ENCODE assay signal across 13 cellular contexts in the genomic region with DNA sequence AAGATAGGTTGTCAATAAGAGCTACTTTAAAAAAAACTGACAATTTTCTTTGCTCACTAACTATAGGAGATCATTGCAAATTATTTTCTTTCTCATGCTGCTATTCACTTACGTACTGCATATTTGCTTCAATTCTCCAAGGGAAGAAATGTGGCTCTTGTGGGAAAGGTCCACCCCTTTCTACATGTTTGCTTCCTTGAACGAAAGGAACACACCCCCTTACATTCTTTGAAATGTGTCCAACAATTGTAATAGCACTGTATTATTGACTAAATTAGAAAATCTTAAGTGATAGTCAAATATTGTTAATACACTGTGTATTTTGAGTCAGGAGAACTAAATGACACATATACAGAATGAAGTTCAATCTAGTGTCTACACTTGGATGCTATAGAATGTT. TPM values are rescaled to one million over a fixed set of nuclear protein-coding genes. Genes with fewer than 3 reads are reported as not detected.
DNase-seq lines count a peak whose midpoint lies in the region; ATAC-seq and TF ChIP-seq lines count a peak whose summit lies in the region.
"Had no signal": no experiment of that assay in that cellular context is flagged by ENCODE, and none has a peak within 500 bp of the region (broad histone marks: within the 10 kb centered on the region; RNA-seq: fewer than 3 reads in every experiment).

No MANE protein-coding gene starts in this region.

- H3K36me3 ChIP-seq in BLaER1 treated with 17β-estradiol and CSF1 and Interleukin-3, amounts not matched to agents 10 nM and 100 nM: peaks cover 0 to 73% (median 30%) of the 10 kb centered on the region in 11 experiments; a peak in 15 of 22 replicates
- H3K36me3 ChIP-seq in MG63: no peaks in the 10 kb centered on the region
- no peaks in the 10 kb centered on the region for H3K36me3 ChIP-seq in colonic mucosa
- no peaks in the 10 kb centered on the region for H3K36me3 ChIP-seq in neural cell (ENCODE audit: insufficient read depth, low read length)
- no peaks in the 10 kb centered on the region for H3K36me3 ChIP-seq in Peyer's patch
- H3K36me3 ChIP-seq: WERI-Rb-1 had no signal

- peak overlapping the region in 9 of 11 experiments; percentile 4 to 94 (median 37); a peak in 10 of 22 replicates for H3K27ac ChIP-seq in BLaER1 treated with 17β-estradiol and CSF1 and Interleukin-3, amounts not matched to agents 10 nM and 100 nM
- H3K27ac ChIP-seq in colonic mucosa (peak overlapping the region; percentile 38), neural cell (ENCODE audit: low read length) (no peak overlapping the region), Peyer's patch (peak overlapping the region in 1 of 4 donors; percentile 7)
- H3K27ac ChIP-seq: WERI-Rb-1 had no signal

- H3K4me2 ChIP-seq in BLaER1 treated with 17β-estradiol and CSF1 and Interleukin-3, amounts not matched to agents 10 nM and 100 nM: peak overlapping the region; percentile 74 to 99 (median 87)
- H3K4me2 ChIP-seq in neural cell (ENCODE audit: low read length): no peak overlapping the region

- DNase-seq in MG63 (no peak), colonic mucosa (no peak), Peyer's patch (no peak), NCI-H345 treated with DMSO at 0.1 percent for 48 hours (lab: John Stamatoyannopoulos, UW; ENCODE audit: unreplicated experiment) (no peak)
- DNase-seq: activated CD8-positive, alpha-beta memory T cell treated with anti-CD3 and anti-CD28 coated beads, Interleukin-2, amount 50 U/mL, for 4 hours; EL; WERI-Rb-1 had no signal

- peak overlapping the region; percentile 35 to 95 (median 52); a peak in 17 of 22 replicates for H3K9ac ChIP-seq in BLaER1 treated with 17β-estradiol and CSF1 and Interleukin-3, amounts not matched to agents 10 nM and 100 nM
- no peak overlapping the region for H3K9ac ChIP-seq in colonic mucosa (ENCODE audit: low read depth in 2 of 2, low read length in 2 of 2)
- no peak overlapping the region for H3K9ac ChIP-seq in neural cell (ENCODE audit: low read length)

- no peak for TF ChIP-seq EP300 in neural cell (conservative IDR thresholded peaks at IDR 0.05; ENCODE audit: poor library complexity, severe bottlenecking)

- TF ChIP-seq CTCF in colonic mucosa (IDR thresholded peaks at IDR 0.05): no peak
- TF ChIP-seq CTCF in neural cell (IDR thresholded peaks at IDR 0.05; ENCODE audit: poor library complexity, severe bottlenecking): no peak
- no peak for TF ChIP-seq CTCF in Peyer's patch (IDR thresholded peaks at IDR 0.05)

- H3K27me3 ChIP-seq in BLaER1 treated with 17β-estradiol and CSF1 and Interleukin-3, amounts not matched to agents 10 nM and 100 nM: no peaks in the 10 kb centered on the region
- no peaks in the 10 kb centered on the region for H3K27me3 ChIP-seq in MG63
- H3K27me3 ChIP-seq in colonic mucosa: no peaks in the 10 kb centered on the region
- H3K27me3 ChIP-seq in neural cell (ENCODE audit: insufficient read depth, low read depth, low read length): no peaks in the 10 kb centered on the region
- H3K27me3 ChIP-seq in Peyer's patch: no peaks in the 10 kb centered on the region

- TF ChIP-seq POLR2A in Peyer's patch (IDR thresholded peaks at IDR 0.05): no peak

- intact Hi-C loops in colonic mucosa (cut with DNase I): loop anchor here (10.0 kb wide), 1 partner anchor 1297 kb away; no protein-coding TSS in a partner anchor

- no peaks in the 10 kb centered on the region for H3K9me2 ChIP-seq in neural cell (ENCODE audit: insufficient read depth, low read length)

- H3F3A ChIP-seq in neural cell (ENCODE audit: insufficient read depth, low read length, poor library complexity, severe bottlenecking): no peaks in the 10 kb centered on the region

- no peaks in the 10 kb centered on the region for H3K9me3 ChIP-seq in BLaER1 treated with 17β-estradiol and CSF1 and Interleukin-3, amounts not matched to agents 10 nM and 100 nM (replicated peaks in 1 of 11)
- H3K9me3 ChIP-seq in MG63: no peaks in the 10 kb centered on the region
- no peaks in the 10 kb centered on the region for H3K9me3 ChIP-seq in colonic mucosa
- no peaks in the 10 kb centered on the region for H3K9me3 ChIP-seq in neural cell (ENCODE audit: low read length)
- no peaks in the 10 kb centered on the region for H3K9me3 ChIP-seq in Peyer's patch

- no peaks in the 10 kb centered on the region for H3K79me2 ChIP-seq in neural cell (replicated peaks; ENCODE audit: insufficient read depth, low read length)

- TF ChIP-seq RAD21 in neural cell (conservative IDR thresholded peaks at IDR 0.05): no peak

- peak overlapping the region; percentile 39 to 96 (median 84) for H3K4me3 ChIP-seq in BLaER1 treated with 17β-estradiol and CSF1 and Interleukin-3, amounts not matched to agents 10 nM and 100 nM
- H3K4me3 ChIP-seq in MG63 (peak overlapping the region; percentile 4; the same call in 1 of the 2 replicates), colonic mucosa (no peak overlapping the region), neural cell (ENCODE audit: low read length) (peak overlapping the region; percentile 21), Peyer's patch (no peak overlapping the region)
- H3K4me3 ChIP-seq: K562, skin epidermis had no signal

- H2AFZ ChIP-seq in neural cell (ENCODE audit: low read depth, low read length): no peak overlapping the region

- H4K20me1 ChIP-seq in BLaER1 treated with 17β-estradiol and CSF1 and Interleukin-3, amounts not matched to agents 10 nM and 100 nM: peaks cover 42 to 88% (median 65%) of the 10 kb centered on the region in 11 experiments; a peak in 21 of 22 replicates
- H4K20me1 ChIP-seq in neural cell (ENCODE audit: insufficient read depth): no peaks in the 10 kb centered on the region

- ATAC-seq in HG03460 (IDR thresholded peaks at IDR 0.05; ENCODE audit: unreplicated experiment) (no peak), HG03108 (IDR thresholded peaks at IDR 0.05; ENCODE audit: unreplicated experiment) (no peak)
- ATAC-seq: K562 had no signal

- peaks cover 32 to 60% (median 49%) of the 10 kb centered on the region in 10 experiments for H3K4me1 ChIP-seq in BLaER1 treated with 17β-estradiol and CSF1 and Interleukin-3, amounts not matched to agents 10 nM and 100 nM
- H3K4me1 ChIP-seq in colonic mucosa (no peaks in the 10 kb centered on the region), Peyer's patch (no peaks in the 10 kb centered on the region)

TF ChIP-seq in neural cell, 6 proteins besides CTCF, POLR2A, EP300 and RAD21:
- TF ChIP-seq EZH2 (IDR thresholded peaks at IDR 0.05; ENCODE audit: borderline replicate concordance, insufficient read depth, low read length, poor library complexity, severe bottlenecking): no peak
- no peak for TF ChIP-seq MXI1 (conservative IDR thresholded peaks at IDR 0.05; ENCODE audit: poor library complexity, severe bottlenecking)
- TF ChIP-seq, protein P1, sequence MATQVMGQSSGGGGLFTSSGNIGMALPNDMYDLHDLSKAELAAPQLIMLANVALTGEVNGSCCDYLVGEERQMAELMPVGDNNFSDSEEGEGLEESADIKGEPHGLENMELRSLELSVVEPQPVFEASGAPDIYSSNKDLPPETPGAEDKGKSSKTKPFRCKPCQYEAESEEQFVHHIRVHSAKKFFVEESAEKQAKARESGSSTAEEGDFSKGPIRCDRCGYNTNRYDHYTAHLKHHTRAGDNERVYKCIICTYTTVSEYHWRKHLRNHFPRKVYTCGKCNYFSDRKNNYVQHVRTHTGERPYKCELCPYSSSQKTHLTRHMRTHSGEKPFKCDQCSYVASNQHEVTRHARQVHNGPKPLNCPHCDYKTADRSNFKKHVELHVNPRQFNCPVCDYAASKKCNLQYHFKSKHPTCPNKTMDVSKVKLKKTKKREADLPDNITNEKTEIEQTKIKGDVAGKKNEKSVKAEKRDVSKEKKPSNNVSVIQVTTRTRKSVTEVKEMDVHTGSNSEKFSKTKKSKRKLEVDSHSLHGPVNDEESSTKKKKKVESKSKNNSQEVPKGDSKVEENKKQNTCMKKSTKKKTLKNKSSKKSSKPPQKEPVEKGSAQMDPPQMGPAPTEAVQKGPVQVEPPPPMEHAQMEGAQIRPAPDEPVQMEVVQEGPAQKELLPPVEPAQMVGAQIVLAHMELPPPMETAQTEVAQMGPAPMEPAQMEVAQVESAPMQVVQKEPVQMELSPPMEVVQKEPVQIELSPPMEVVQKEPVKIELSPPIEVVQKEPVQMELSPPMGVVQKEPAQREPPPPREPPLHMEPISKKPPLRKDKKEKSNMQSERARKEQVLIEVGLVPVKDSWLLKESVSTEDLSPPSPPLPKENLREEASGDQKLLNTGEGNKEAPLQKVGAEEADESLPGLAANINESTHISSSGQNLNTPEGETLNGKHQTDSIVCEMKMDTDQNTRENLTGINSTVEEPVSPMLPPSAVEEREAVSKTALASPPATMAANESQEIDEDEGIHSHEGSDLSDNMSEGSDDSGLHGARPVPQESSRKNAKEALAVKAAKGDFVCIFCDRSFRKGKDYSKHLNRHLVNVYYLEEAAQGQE (IDR thresholded peaks at IDR 0.05; ENCODE audit: borderline replicate concordance): no peak
- no peak for TF ChIP-seq SMC3 (conservative IDR thresholded peaks at IDR 0.05; ENCODE audit: poor library complexity)
- no peak for TF ChIP-seq TAF1 (IDR thresholded peaks at IDR 0.05; ENCODE audit: low read depth)
- no peak for TF ChIP-seq POLR2AphosphoS5 (IDR thresholded peaks at IDR 0.05)

RNA-seq across cellular contexts. Expression of a gene that starts 5.2 kb away (rescaled TPM):
- total RNA-seq in MG63 (2014; rRNA removed; shearing (Covaris generic); ENCODE audit: low replicate concordance): 9.5 and 16.0 TPM in 2 replicates
- total RNA-seq in colonic mucosa: 10 to 100 TPM in 1 of 2 donors, 1 to 10 TPM in 1; 7.3 to 26.9 TPM
- polyA plus RNA-seq in neural cell: 18.6 and 30.2 TPM in 2 replicates
- 66.8 and 67.2 TPM in 2 replicates for polyA minus RNA-seq in neural cell
- 100 to 1,000 TPM in 1 of 4 donors, 10 to 100 TPM in 2, 1 to 10 TPM in 1; 5.4 to 137 (median 14.4) TPM for total RNA-seq in Peyer's patch

Comparison
In these comparisons a context has a peak if more than half of its experiments do, and no peak if none do; other contexts are left out.
1. H3K4me3 ChIP-seq: peak in BLaER1 treated with 17β-estradiol and CSF1 and Interleukin-3, amounts not matched to agents 10 nM and 100 nM (10 of 10), MG63 (single experiment) and neural cell (single experiment); none in colonic mucosa (single experiment) and Peyer's patch (0 of 4).
2. H3K9ac ChIP-seq: peak in BLaER1 treated with 17β-estradiol and CSF1 and Interleukin-3, amounts not matched to agents 10 nM and 100 nM (11 of 11); none in colonic mucosa (0 of 2) and neural cell (single experiment).